Comparison of ENCODE assay signal across 13 cellular contexts in genomic region chr5:133953568-133954145, GRCh38. TPM values are rescaled to one million over a fixed set of nuclear protein-coding genes. Genes with fewer than 3 reads are reported as not detected.
DNase-seq lines count a peak whose midpoint lies in the region; FAIRE-seq and TF ChIP-seq lines count a peak whose summit lies in the region.
"Had no signal": no experiment of that assay in that cellular context is flagged by ENCODE, and none has a peak within 500 bp of the region (broad histone marks: within the 10 kb centered on the region; RNA-seq: fewer than 3 reads in every experiment).

No MANE protein-coding gene starts in this region.

- 92% methylated on average over 10 of the region's 10 CpGs for WGBS in mesenchymal stem cell
- 76 to 87% methylated on average over 10 of the region's 10 CpGs for WGBS in testis, 2 donors

- no peak overlapping the region for H2AK5ac ChIP-seq in mesenchymal stem cell (ENCODE audit: low read length, severe bottlenecking)

- H3K4me1 Mint-ChIP-seq in chondrocyte (ENCODE audit: low read depth) = peaks cover 26% of the 10 kb centered on the region
- peaks cover 9% of the 10 kb centered on the region for H3K4me1 Mint-ChIP-seq in activated naive CD4-positive, alpha-beta T cell treated with anti-CD3 and anti-CD28 coated beads, Interleukin-2, amount 10 ng/mL, durations not matched to agents 7 days and 5 days
- H3K4me1 Mint-ChIP-seq: natural killer cell had no signal

- H3K4me1 ChIP-seq in Peyer's patch (peaks cover 0 to 18% (median 0%) of the 10 kb centered on the region in 4 donors), mesenchymal stem cell (ENCODE audit: control insufficient read depth, insufficient read depth, low read depth, low read length) (peaks cover 6% of the 10 kb centered on the region), testis (no peaks in the 10 kb centered on the region)

- H2BK120ac ChIP-seq in mesenchymal stem cell (ENCODE audit: low read depth, low read length) = no peak overlapping the region

- no peak overlapping the region for H2BK5ac ChIP-seq in mesenchymal stem cell (ENCODE audit: low read depth, low read length, poor library complexity, severe bottlenecking)

- H3K4me3 ChIP-seq in Peyer's patch = no peak overlapping the region
- H3K4me3 ChIP-seq in mesenchymal stem cell (ENCODE audit: insufficient read depth in 1 of 2, low read depth in 1 of 2, low read length in 2 of 2) = no peak overlapping the region
- H3K4me3 ChIP-seq in testis = no peak overlapping the region

- no peak overlapping the region for H3K18ac ChIP-seq in mesenchymal stem cell (ENCODE audit: low read depth in 1 of 2, low read length in 2 of 2)

- no peaks in the 10 kb centered on the region for H3K9me3 Mint-ChIP-seq in chondrocyte (ENCODE audit: low read depth)
- H3K9me3 Mint-ChIP-seq in activated naive CD4-positive, alpha-beta T cell treated with anti-CD3 and anti-CD28 coated beads, Interleukin-2, amount 10 ng/mL, durations not matched to agents 7 days and 5 days = no peaks in the 10 kb centered on the region
- H3K9me3 Mint-ChIP-seq: natural killer cell; stimulated activated effector memory CD8-positive, alpha-beta T cell treated with anti-CD3 and anti-CD28 coated beads, Interleukin-12 subunit alpha, Interleukin-12 subunit beta, amount 100 ng/mL, for 72 hours had no signal

- H3K14ac ChIP-seq in mesenchymal stem cell (ENCODE audit: low read length in 2 of 2) = no peak overlapping the region

- CTCF ChIA-PET in activated naive CD4-positive, alpha-beta T cell treated with anti-CD3 and anti-CD28 coated beads, Interleukin-2, amount 10 ng/mL, durations not matched to agents 7 days and 5 days (lab: Charles Lee) = interaction anchor here (1.2 kb wide), 1 partner anchor 83 kb away, joined by 3 read pairs; no protein-coding TSS in a partner anchor

- TF ChIP-seq POLR2A in Peyer's patch (IDR thresholded peaks at IDR 0.05) = no peak
- no peak for TF ChIP-seq POLR2A in testis (IDR thresholded peaks at IDR 0.05)

- H3K4me3 Mint-ChIP-seq in chondrocyte (ENCODE audit: unreplicated experiment) = no peak overlapping the region
- H3K4me3 Mint-ChIP-seq in activated naive CD4-positive, alpha-beta T cell treated with anti-CD3 and anti-CD28 coated beads, Interleukin-2, amount 10 ng/mL, durations not matched to agents 7 days and 5 days = no peak overlapping the region
- H3K4me3 Mint-ChIP-seq: natural killer cell; stimulated activated effector memory CD8-positive, alpha-beta T cell treated with anti-CD3 and anti-CD28 coated beads, Interleukin-12 subunit alpha, Interleukin-12 subunit beta, amount 100 ng/mL, for 72 hours had no signal

- FAIRE-seq in RCC 7860 (lab: Jason Lieb, UNC) = no peak

- H3K36me3 ChIP-seq in Peyer's patch = peaks cover 0 to 30% (median 0%) of the 10 kb centered on the region in 3 donors
- peaks cover 21 to 38% of the 10 kb centered on the region in 2 experiments for H3K36me3 ChIP-seq in mesenchymal stem cell (ENCODE audit: control insufficient read depth in 1 of 2, insufficient read depth in 2 of 2, low read depth in 1 of 2, low read length in 2 of 2)
- H3K36me3 ChIP-seq in testis (ENCODE audit: low read depth, missing control alignments) = no peaks in the 10 kb centered on the region

- H3K4me2 ChIP-seq in mesenchymal stem cell (ENCODE audit: low read length, poor library complexity, severe bottlenecking) = no peak overlapping the region

- no peak overlapping the region for H4K91ac ChIP-seq in mesenchymal stem cell (ENCODE audit: low read length)

- H3K36me3 Mint-ChIP-seq in chondrocyte (ENCODE audit: low read depth) = peaks cover 11% of the 10 kb centered on the region
- H3K36me3 Mint-ChIP-seq in activated naive CD4-positive, alpha-beta T cell treated with anti-CD3 and anti-CD28 coated beads, Interleukin-2, amount 10 ng/mL, durations not matched to agents 7 days and 5 days = peaks cover 25% of the 10 kb centered on the region
- H3K36me3 Mint-ChIP-seq: natural killer cell had no signal

- no peak overlapping the region for H3K23ac ChIP-seq in mesenchymal stem cell (ENCODE audit: low read length in 2 of 2)

- H3K27me3 ChIP-seq in Peyer's patch (no peaks in the 10 kb centered on the region), mesenchymal stem cell (ENCODE audit: control insufficient read depth in 1 of 2, insufficient read depth in 1 of 2, low read length in 2 of 2) (no peaks in the 10 kb centered on the region), testis (no peaks in the 10 kb centered on the region)

- no peak overlapping the region for H3K4ac ChIP-seq in mesenchymal stem cell (ENCODE audit: low read depth in 1 of 2, low read length in 2 of 2)

- no peak overlapping the region for H2BK12ac ChIP-seq in mesenchymal stem cell (ENCODE audit: low read length in 2 of 2)

- peak overlapping the region; percentile 94 for H3K27ac Mint-ChIP-seq in chondrocyte (ENCODE audit: unreplicated experiment)
- H3K27ac Mint-ChIP-seq in activated naive CD4-positive, alpha-beta T cell treated with anti-CD3 and anti-CD28 coated beads, Interleukin-2, amount 10 ng/mL, durations not matched to agents 7 days and 5 days = no peak overlapping the region
- H3K27ac Mint-ChIP-seq: stimulated activated effector memory CD8-positive, alpha-beta T cell treated with anti-CD3 and anti-CD28 coated beads, Interleukin-12 subunit alpha, Interleukin-12 subunit beta, amount 100 ng/mL, for 72 hours had no signal

- peak overlapping the region; percentile 7 to 78 (median 57) for H3K27ac ChIP-seq in Peyer's patch
- H3K27ac ChIP-seq in mesenchymal stem cell (ENCODE audit: low read length, poor library complexity, severe bottlenecking) = peak overlapping the region; percentile 9
- peak overlapping the region; percentile 4 to 77 for H3K27ac ChIP-seq in testis
- H3K27ac ChIP-seq: epithelial cell of prostate had no signal

- no peak overlapping the region for H3K9ac ChIP-seq in mesenchymal stem cell (ENCODE audit: low read length)

- no peak overlapping the region for H4K8ac ChIP-seq in mesenchymal stem cell (ENCODE audit: low read length)

- no peaks in the 10 kb centered on the region for H3K27me3 Mint-ChIP-seq in chondrocyte (ENCODE audit: low read depth)
- H3K27me3 Mint-ChIP-seq in activated naive CD4-positive, alpha-beta T cell treated with anti-CD3 and anti-CD28 coated beads, Interleukin-2, amount 10 ng/mL, durations not matched to agents 7 days and 5 days = no peaks in the 10 kb centered on the region

- no peaks in the 10 kb centered on the region for H3K9me3 ChIP-seq in Peyer's patch
- H3K9me3 ChIP-seq in mesenchymal stem cell (ENCODE audit: control insufficient read depth, low read length) = no peaks in the 10 kb centered on the region
- H3K9me3 ChIP-seq in testis = no peaks in the 10 kb centered on the region

- peaks cover 17% of the 10 kb centered on the region for H3K79me1 ChIP-seq in mesenchymal stem cell (replicated peaks; ENCODE audit: low read length, poor library complexity, severe bottlenecking)

- TF ChIP-seq CTCF in Peyer's patch (IDR thresholded peaks at IDR 0.05) (no peak), chondrocyte (IDR thresholded peaks at IDR 0.05) (no peak), testis (IDR thresholded peaks at IDR 0.05) (no peak)

- intact Hi-C loops in testis (cut with DNase I; ENCODE audit: low total_unique reads) = no loop called here

- no peak overlapping the region for H2AFZ ChIP-seq in mesenchymal stem cell (ENCODE audit: low read depth, low read length)

- H2BK15ac ChIP-seq in mesenchymal stem cell (ENCODE audit: low read depth, poor library complexity, severe bottlenecking) = no peak overlapping the region

- DNase-seq in Peyer's patch (no peak), chondrocyte (ENCODE audit: low spot score) (no peak), mesenchymal stem cell (no peak), testis (no peak), RCC 7860 (ENCODE audit: low spot score) (no peak), NCI-H748 treated with DMSO at 0.1 percent for 48 hours (lab: John Stamatoyannopoulos, UW) (no peak)
- DNase-seq in activated naive CD4-positive, alpha-beta T cell treated with anti-CD3 and anti-CD28 coated beads, Interleukin-2, amount 10 ng/mL, durations not matched to agents 7 days and 5 days = no peak
- DNase-seq: Calu3, natural killer cell, NCI-H2107, OCI-M1 had no signal

RNA-seq across cellular contexts. Expression of gene C5orf15, which starts 14.8 kb away (rescaled TPM):
- total RNA-seq in Peyer's patch (10 to 100 TPM; 12.4 to 92.6 (median 36.2) TPM), chondrocyte (41.7 to 63.7 TPM (median 44.4 TPM) in 3 replicates), testis (10 to 100 TPM; 44.8 to 65.1 TPM)
- 132 TPM for polyA plus RNA-seq in mesenchymal stem cell (2013, experiment 1 of 2)
- 138 TPM for polyA plus RNA-seq in mesenchymal stem cell (2013, experiment 2 of 2)
- 62.9 TPM for polyA plus RNA-seq in testis (ENCODE audit: insufficient read depth, low read depth, low replicate concordance)

RNA-seq across cellular contexts. Expression of gene VDAC1, which starts 51.1 kb away (rescaled TPM):
- total RNA-seq in Peyer's patch = 100 to 1,000 TPM; 120 to 289 (median 181) TPM
- total RNA-seq in chondrocyte = 138 to 173 TPM (median 143 TPM) in 3 replicates
- 183 TPM for polyA plus RNA-seq in mesenchymal stem cell (2013, experiment 1 of 2)
- polyA plus RNA-seq in mesenchymal stem cell (2013, experiment 2 of 2) = 184 TPM
- 100 to 1,000 TPM; 127 to 151 TPM for total RNA-seq in testis
- 88.4 TPM for polyA plus RNA-seq in testis (ENCODE audit: insufficient read depth, low read depth, low replicate concordance)
